31 cellular contexts compared by ENCODE assay signal in the genomic region with DNA sequence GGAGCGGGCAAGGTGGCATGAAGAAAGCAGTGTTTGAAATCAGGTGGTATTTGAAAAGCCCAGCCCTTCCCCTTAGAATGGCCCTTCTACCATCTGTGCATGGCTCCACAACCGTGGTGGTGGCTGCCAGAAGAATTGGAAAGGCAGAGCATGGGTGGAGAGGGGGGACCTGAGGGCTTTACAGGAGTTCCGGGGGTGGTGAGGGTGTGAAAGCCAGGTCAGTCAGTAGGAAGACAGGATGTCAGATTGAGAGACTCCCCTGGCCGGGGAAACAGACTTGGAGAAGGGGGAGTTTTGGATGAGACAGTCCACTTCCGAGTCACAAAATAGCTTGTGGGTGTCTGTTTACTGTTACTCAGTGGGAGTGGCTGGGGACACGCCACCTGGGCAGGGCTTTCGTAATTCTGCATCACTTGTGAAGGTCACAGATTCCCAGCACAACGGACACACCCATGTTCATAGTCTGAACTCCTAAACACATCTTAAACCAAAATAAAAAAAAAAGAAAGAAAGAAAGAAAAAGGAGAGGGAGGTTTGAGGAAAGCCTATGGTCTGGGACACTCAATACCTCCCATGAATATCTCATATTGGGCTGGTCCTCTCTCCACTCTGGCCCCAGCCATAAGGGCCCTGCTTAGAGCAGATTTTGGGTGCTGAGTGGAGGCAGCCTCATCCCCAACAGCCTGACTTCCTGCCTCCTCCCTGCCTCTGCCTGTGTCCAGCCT. TPM values are rescaled to one million over a fixed set of nuclear protein-coding genes. Genes with fewer than 3 reads are reported as not detected.
DNase-seq lines count a peak whose midpoint lies in the region; ATAC-seq, FAIRE-seq and TF ChIP-seq lines count a peak whose summit lies in the region.
"Had no signal": no experiment of that assay in that cellular context is flagged by ENCODE, and none has a peak within 500 bp of the region (broad histone marks: within the 10 kb centered on the region; RNA-seq: fewer than 3 reads in every experiment).

No MANE protein-coding gene starts in this region.

- FAIRE-seq in GM12878 (lab: Jason Lieb, UNC) (no peak), HepG2 (lab: Jason Lieb, UNC) (no peak)
- FAIRE-seq: GM12892, H54 had no signal

- no peak overlapping the region for H3K27ac Mint-ChIP-seq in stimulated activated memory B cell treated with anti-CD40 and anti-IgM and Interleukin-4, amounts not matched to agents 10 μg/mL and 1 μg/mL and 100 μg/mL, for 72 hours
- H3K27ac Mint-ChIP-seq: activated CD4-positive, alpha-beta memory T cell treated with anti-CD3 and anti-CD28 coated beads, Interleukin-2, amount 10 ng/mL, durations not matched to agents 7 days and 5 days; activated naive CD4-positive, alpha-beta T cell treated with anti-CD3 and anti-CD28 coated beads, Interleukin-2, amount 50 U/mL, for 24 hours; brain; immature natural killer cell; natural killer cell; stimulated activated naive CD8-positive, alpha-beta T cell treated with anti-CD3 and anti-CD28 coated beads, Interleukin-15, Interleukin-2, amounts not matched to agents 100 ng/mL and 50 ng/mL, for 24 hours had no signal

- no peaks in the 10 kb centered on the region for H3K36me3 Mint-ChIP-seq in stimulated activated memory B cell treated with anti-CD40 and anti-IgM and Interleukin-4, amounts not matched to agents 10 μg/mL and 1 μg/mL and 100 μg/mL, for 72 hours
- H3K36me3 Mint-ChIP-seq: activated naive CD4-positive, alpha-beta T cell treated with anti-CD3 and anti-CD28 coated beads, Interleukin-2, amount 50 U/mL, for 24 hours; brain; CD8-positive, alpha-beta memory T cell; immature natural killer cell; natural killer cell had no signal

- no peaks in the 10 kb centered on the region for H4K20me1 ChIP-seq in GM12878 (ENCODE audit: control insufficient read depth, insufficient read depth)
- H4K20me1 ChIP-seq in HepG2 (ENCODE audit: insufficient read depth, low read length): no peaks in the 10 kb centered on the region

- no peak overlapping the region for H3K4me3 ChIP-seq in MG63
- H3K4me3 ChIP-seq in GM12878: no peak overlapping the region
- no peak overlapping the region for H3K4me3 ChIP-seq in HepG2 (replicated peaks in 1 of 3; ENCODE audit: insufficient read depth in 1 of 3, low read depth in 2 of 3, low read length in 3 of 3)
- H3K4me3 ChIP-seq in gastrocnemius medialis: no peak overlapping the region
- H3K4me3 ChIP-seq: thoracic aorta, vagina had no signal

- POLR2A ChIA-PET in GM12878 (lab: Charles Lee) (no interaction called here), HepG2 (lab: Yijun Ruan, JAX) (no interaction called here)

- H3K4me3 Mint-ChIP-seq in stimulated activated memory B cell treated with anti-CD40 and anti-IgM and Interleukin-4, amounts not matched to agents 10 μg/mL and 1 μg/mL and 100 μg/mL, for 72 hours: no peak overlapping the region
- H3K4me3 Mint-ChIP-seq: activated CD4-positive, alpha-beta memory T cell treated with anti-CD3 and anti-CD28 coated beads, Interleukin-2, amount 10 ng/mL, durations not matched to agents 7 days and 5 days; activated naive CD4-positive, alpha-beta T cell treated with anti-CD3 and anti-CD28 coated beads, Interleukin-2, amount 50 U/mL, for 24 hours; brain; CD8-positive, alpha-beta memory T cell; immature natural killer cell; natural killer cell; stimulated activated naive CD8-positive, alpha-beta T cell treated with anti-CD3 and anti-CD28 coated beads, Interleukin-15, Interleukin-2, amounts not matched to agents 100 ng/mL and 50 ng/mL, for 24 hours had no signal

- in situ Hi-C loops in GM12878 (cut with MboI): no loop called here
- in situ Hi-C loops in HepG2 (cut with HindIII; ENCODE audit: extremely low pct_ligation_motif_present, low pct_unique_long_range_greater_than_20kb): no loop called here
- in situ Hi-C loops in gastrocnemius medialis (cut with MboI; ENCODE audit: low sequenced_read_pairs in 4 of 4): no loop called here

- H3K9me3 ChIP-seq in MG63: no peaks in the 10 kb centered on the region
- no peaks in the 10 kb centered on the region for H3K9me3 ChIP-seq in GM12878 (replicated peaks; ENCODE audit: control insufficient read depth, insufficient read depth, low read length)
- H3K9me3 ChIP-seq in HepG2 (ENCODE audit: low read length): no peaks in the 10 kb centered on the region
- no peaks in the 10 kb centered on the region for H3K9me3 ChIP-seq in gastrocnemius medialis
- H3K9me3 ChIP-seq: thoracic aorta, vagina had no signal

- no peaks in the 10 kb centered on the region for H3K36me3 ChIP-seq in MG63
- no peaks in the 10 kb centered on the region for H3K36me3 ChIP-seq in GM12878 (ENCODE audit: control insufficient read depth in 2 of 2, insufficient read depth in 2 of 2, low read length in 1 of 2)
- no peaks in the 10 kb centered on the region for H3K36me3 ChIP-seq in HepG2 (replicated peaks in 1 of 2; ENCODE audit: control insufficient read depth in 1 of 2, insufficient read depth in 2 of 2, low read length in 2 of 2)
- no peaks in the 10 kb centered on the region for H3K36me3 ChIP-seq in gastrocnemius medialis
- H3K36me3 ChIP-seq: thoracic aorta, vagina had no signal

- H3K27me3 Mint-ChIP-seq in stimulated activated memory B cell treated with anti-CD40 and anti-IgM and Interleukin-4, amounts not matched to agents 10 μg/mL and 1 μg/mL and 100 μg/mL, for 72 hours: peaks cover 45% of the 10 kb centered on the region
- H3K27me3 Mint-ChIP-seq: activated naive CD4-positive, alpha-beta T cell treated with anti-CD3 and anti-CD28 coated beads, Interleukin-2, amount 50 U/mL, for 24 hours had no signal

- CTCF ChIA-PET in GM12878 (lab: Yijun Ruan, JAX) (interaction anchor here (1.2 kb wide), 1 partner anchor 28 kb away, joined by 4 read pairs; no protein-coding TSS in a partner anchor), HepG2 (lab: Yijun Ruan, JAX; ENCODE audit: low intra/inter-chr PET ratio, low total read pairs) (no interaction called here)

- H3K9me3 Mint-ChIP-seq in stimulated activated memory B cell treated with anti-CD40 and anti-IgM and Interleukin-4, amounts not matched to agents 10 μg/mL and 1 μg/mL and 100 μg/mL, for 72 hours: no peaks in the 10 kb centered on the region
- H3K9me3 Mint-ChIP-seq: activated CD4-positive, alpha-beta memory T cell treated with anti-CD3 and anti-CD28 coated beads, Interleukin-2, amount 10 ng/mL, durations not matched to agents 7 days and 5 days; activated naive CD4-positive, alpha-beta T cell treated with anti-CD3 and anti-CD28 coated beads, Interleukin-2, amount 50 U/mL, for 24 hours; brain; CD8-positive, alpha-beta memory T cell; immature natural killer cell; natural killer cell; stimulated activated naive CD8-positive, alpha-beta T cell treated with anti-CD3 and anti-CD28 coated beads, Interleukin-15, Interleukin-2, amounts not matched to agents 100 ng/mL and 50 ng/mL, for 24 hours had no signal

- H3K9ac ChIP-seq in GM12878 (ENCODE audit: control insufficient read depth, insufficient read depth, low read length) (no peak overlapping the region), HepG2 (ENCODE audit: insufficient read depth, low read depth, low read length) (no peak overlapping the region)

- BruUV-seq in GM12878 (replicated peaks; lab: Mats Ljungman, UMichigan) (no TSS peak), HepG2 (replicated peaks; lab: Mats Ljungman, UMichigan) (no TSS peak)

- no peak for TF ChIP-seq EP300 in GM12878 (IDR thresholded peaks at IDR 0.05; ENCODE audit: borderline replicate concordance in 1 of 2, control insufficient read depth in 1 of 2, low read depth in 2 of 2, low read length in 2 of 2)
- no peak for TF ChIP-seq EP300 in HepG2 (IDR thresholded peaks at IDR 0.05; ENCODE audit: low read depth in 2 of 2, low read length in 2 of 2)
- no peak for TF ChIP-seq EP300 in HepG2 (CRISPR knock-in tag; IDR thresholded peaks at IDR 0.05; ENCODE audit: borderline replicate concordance)

- TF ChIP-seq CTCF in GM12878 (IDR thresholded peaks at IDR 0.05 in 2 of 3, conservative IDR thresholded peaks at IDR 0.05 in 1 of 3; ENCODE audit: control insufficient read depth in 2 of 3, extremely low read depth in 1 of 3, insufficient read depth in 1 of 3, low read depth in 3 of 3, low read length in 3 of 3): no peak
- no peak for TF ChIP-seq CTCF in HepG2 (CRISPR knock-in tag; IDR thresholded peaks at IDR 0.05)
- TF ChIP-seq CTCF in gastrocnemius medialis (IDR thresholded peaks at IDR 0.05 in 4 of 5, conservative IDR thresholded peaks at IDR 0.05 in 1 of 5): no peak

- H3K27ac ChIP-seq in GM12878 (ENCODE audit: control insufficient read depth, insufficient read depth): no peak overlapping the region
- no peak overlapping the region for H3K27ac ChIP-seq in HepG2 (ENCODE audit: extremely low read length, insufficient read depth, low read length)
- H3K27ac ChIP-seq in gastrocnemius medialis: peak overlapping the region in 1 of 4 donors; percentile 37
- H3K27ac ChIP-seq: thoracic aorta, vagina had no signal

- SMC1A ChIA-PET in GM12878 (lab: Charles Lee; ENCODE audit: uncharacterized antibody, unreplicated experiment): no interaction called here

- 32% methylated on average over 8 of the region's 8 CpGs for WGBS in GM12878 (ENCODE audit: insufficient coverage, insufficient replicate concordance, low lambda C conversion rate, missing lambda C conversion rate)
- WGBS in HepG2 (ENCODE audit: low lambda C conversion rate): 14% methylated on average over 8 of the region's 8 CpGs

- no peak for TF ChIP-seq POLR2A in GM12878 (IDR thresholded peaks at IDR 0.05; ENCODE audit: low read depth, low read length)
- TF ChIP-seq POLR2A in HepG2 (IDR thresholded peaks at IDR 0.05; ENCODE audit: insufficient read depth in 1 of 2, low read depth in 2 of 2, low read length in 2 of 2): no peak
- TF ChIP-seq POLR2A in gastrocnemius medialis (IDR thresholded peaks at IDR 0.05): no peak

- no peaks in the 10 kb centered on the region for H3K79me2 ChIP-seq in GM12878 (ENCODE audit: control insufficient read depth, insufficient read depth, low read length)
- H3K79me2 ChIP-seq in HepG2 (ENCODE audit: insufficient read depth, low read length): no peaks in the 10 kb centered on the region

- H3K4me2 ChIP-seq in GM12878 (ENCODE audit: control insufficient read depth, insufficient read depth) (no peak overlapping the region), HepG2 (ENCODE audit: low read depth, low read length) (no peak overlapping the region; the same call in 1 of the 2 replicates)

- peak; percentile 22 for DNase-seq in MG63
- no peak for DNase-seq in GM12878 (ENCODE audit: low read depth, low spot score)
- DNase-seq in HepG2 (ENCODE audit: low spot score): no peak
- peak; percentile 23 to 34 for DNase-seq in gastrocnemius medialis
- no peak for DNase-seq in NCI-H1930 (lab: John Stamatoyannopoulos, UW)
- DNase-seq in DMS53 treated with DMSO at 0.1 percent for 48 hours (lab: John Stamatoyannopoulos, UW; ENCODE audit: unreplicated experiment): no peak
- DNase-seq: activated CD4-positive, alpha-beta memory T cell treated with anti-CD3 and anti-CD28 coated beads, Interleukin-2, amount 10 ng/mL, durations not matched to agents 7 days and 5 days; amniotic stem cell; CD8-positive, alpha-beta memory T cell; DMS153; effector CD4-positive, alpha-beta T cell; immature natural killer cell; KG1; natural killer cell; NCI-H2029; NCI-H524 treated with DMSO at 0.1 percent for 48 hours; Right ventricle myocardium superior; T-helper 2 cell had no signal

- TF ChIP-seq RAD21 in GM12878 (IDR thresholded peaks at IDR 0.05; ENCODE audit: insufficient read depth, low read depth, low read length) (no peak), HepG2 (CRISPR knock-in tag; IDR thresholded peaks at IDR 0.05) (no peak)

- H2AFZ ChIP-seq in GM12878 (ENCODE audit: control insufficient read depth, low read depth, low read length) (no peak overlapping the region), HepG2 (ENCODE audit: low read length) (no peak overlapping the region)

- RAD21 ChIA-PET in GM12878 (lab: Charles Lee; ENCODE audit: unreplicated experiment): no interaction called here

- H3K4me1 ChIP-seq in GM12878 (ENCODE audit: control insufficient read depth, insufficient read depth, low read length): no peaks in the 10 kb centered on the region
- H3K4me1 ChIP-seq in HepG2 (ENCODE audit: insufficient read depth, low read length): peaks cover 10% of the 10 kb centered on the region
- H3K4me1 ChIP-seq in gastrocnemius medialis: peaks cover 0 to 17% of the 10 kb centered on the region in 2 donors
- H3K4me1 ChIP-seq: vagina had no signal

- H3K4me1 Mint-ChIP-seq in stimulated activated memory B cell treated with anti-CD40 and anti-IgM and Interleukin-4, amounts not matched to agents 10 μg/mL and 1 μg/mL and 100 μg/mL, for 72 hours: peaks cover 12% of the 10 kb centered on the region
- H3K4me1 Mint-ChIP-seq: activated naive CD4-positive, alpha-beta T cell treated with anti-CD3 and anti-CD28 coated beads, Interleukin-2, amount 50 U/mL, for 24 hours; brain; immature natural killer cell had no signal

- intact Hi-C loops in GM12878 (cut with micrococcal nuclease; ENCODE audit: unreplicated experiment) (no loop called here), HepG2 (cut with micrococcal nuclease; ENCODE audit: unreplicated experiment) (no loop called here), gastrocnemius medialis (cut with DNase I; ENCODE audit: low total_unique reads) (no loop called here)

- H3K27me3 ChIP-seq in MG63 (no peaks in the 10 kb centered on the region), GM12878 (replicated peaks in 1 of 2; ENCODE audit: control insufficient read depth in 2 of 2, insufficient read depth in 2 of 2, low read length in 1 of 2) (peaks cover 0 to 2% of the 10 kb centered on the region in 2 experiments; a peak in 1 of 4 replicates), HepG2 (ENCODE audit: control insufficient read depth in 1 of 2, insufficient read depth in 2 of 2, low read length in 2 of 2) (peaks cover 4 to 25% of the 10 kb centered on the region in 2 experiments; a peak in 4 of 5 replicates), gastrocnemius medialis (no peaks in the 10 kb centered on the region)
- H3K27me3 ChIP-seq: vagina had no signal

- ATAC-seq in GM12878 (no peak), HepG2 (no peak), gastrocnemius medialis (peak in 1 of 2 donors; percentile 38)
- no peak for ATAC-seq in stimulated activated memory B cell treated with anti-CD40 and anti-IgM and Interleukin-4, amounts not matched to agents 10 μg/mL and 1 μg/mL and 100 μg/mL, for 72 hours
- ATAC-seq: left lobe of liver, natural killer cell had no signal

RNA-seq across cellular contexts. Expression of gene SMIM35, which starts 24.4 kb away (rescaled TPM):
- not detected in 2 replicates for total RNA-seq in MG63 (2014; rRNA removed; shearing (Covaris generic); ENCODE audit: low replicate concordance)
- total RNA-seq in GM12878 (2013; cell fraction: nucleolus; rRNA removed): 0.27 and 0.65 TPM in 2 replicates
- not detected in 2 replicates for total RNA-seq in GM12878 (2014; rRNA removed)
- not detected in 2 replicates for total RNA-seq in GM12878 (2014; rRNA removed; fragmentation: Illumina TruSeq; extraction: Trizol)
- total RNA-seq in GM12878 (2021): not detected in 2 replicates
- not detected for polyA plus RNA-seq in GM12878 (2011; ENCODE audit: low read depth)
- 0.82 and 1.1 TPM in 2 replicates for polyA plus RNA-seq in GM12878 (2011; rRNA removed)
- 0.42 and 0.52 TPM in 2 replicates for polyA plus RNA-seq in GM12878 (2011; cell fraction: cytosol; rRNA removed)
- polyA plus RNA-seq in GM12878 (2011; cell fraction: nucleus; rRNA removed): 1.3 TPM in 2 replicates
- 0.07 and 0.12 TPM in 2 replicates for polyA plus RNA-seq in GM12878 (2012)
- 0.12 TPM in 1 of 2 replicates, not detected in the other for polyA plus RNA-seq in GM12878 (2014; fragmentation: Illumina TruSeq; extraction: Trizol)
- polyA plus RNA-seq in GM12878 (2014; fragmentation: Nextera tagmentation; extraction: Ambion mirVana): under 1 TPM; 0.02 to 0.03 TPM
- polyA plus RNA-seq in GM12878 (2014; rRNA removed): 0.05 TPM in 1 of 2 replicates, not detected in the other
- not detected for polyA plus RNA-seq in GM12878 (2016; fragmentation: Nextera tagmentation; extraction: Ambion mirVana)
- 0.36 and 0.59 TPM in 2 replicates for polyA minus RNA-seq in GM12878 (2011; rRNA and poly(A)+ RNA removed)
- polyA minus RNA-seq in GM12878 (2011; cell fraction: cytosol; rRNA and poly(A)+ RNA removed): 0.21 TPM in 1 of 2 replicates, not detected in the other
- polyA minus RNA-seq in GM12878 (2011; cell fraction: nucleus; rRNA and poly(A)+ RNA removed): 0.12 and 0.48 TPM in 2 replicates
- not detected in 2 replicates for total RNA-seq in HepG2 (2016; rRNA removed; fragmentation: Illumina TruSeq; extraction: Trizol)
- total RNA-seq in HepG2 (2016; cell fraction: cytosol; rRNA removed; fragmentation: Illumina TruSeq; extraction: Trizol; ENCODE audit: low read depth): not detected in 2 replicates
- not detected in 2 replicates for total RNA-seq in HepG2 (2016; cell fraction: insoluble cytoplasmic fraction; rRNA removed; fragmentation: Illumina TruSeq; extraction: Trizol)
- total RNA-seq in HepG2 (2016; cell fraction: membrane; rRNA removed; fragmentation: Illumina TruSeq; extraction: Trizol): not detected in 2 replicates
- not detected in 2 replicates for total RNA-seq in HepG2 (2016; cell fraction: nucleus; rRNA removed; fragmentation: Illumina TruSeq; extraction: Trizol)
- polyA plus RNA-seq in HepG2 (2011; rRNA removed): 0.04 TPM in 1 of 2 replicates, not detected in the other
- 0.01 TPM in 1 of 2 replicates, not detected in the other for polyA plus RNA-seq in HepG2 (2011; cell fraction: cytosol; rRNA removed)
- polyA plus RNA-seq in HepG2 (2011; cell fraction: nucleus; rRNA removed): 0.05 TPM in 2 replicates
- polyA plus RNA-seq in HepG2 (2012): not detected in 2 replicates
- not detected in 2 replicates for polyA plus RNA-seq in HepG2 (2016; cell fraction: cytosol; fragmentation: Illumina TruSeq; extraction: Trizol; ENCODE audit: low read depth)
- not detected in 2 replicates for polyA plus RNA-seq in HepG2 (2016; cell fraction: insoluble cytoplasmic fraction; fragmentation: Illumina TruSeq; extraction: Trizol; ENCODE audit: low read depth)
- polyA plus RNA-seq in HepG2 (2016; cell fraction: membrane; fragmentation: Illumina TruSeq; extraction: Trizol; ENCODE audit: low read depth): not detected in 2 replicates
- not detected in 2 replicates for polyA plus RNA-seq in HepG2 (2016; cell fraction: nucleus; fragmentation: Illumina TruSeq; extraction: Trizol; ENCODE audit: insufficient read depth, low read depth)
- 0.04 TPM in 1 of 2 replicates, not detected in the other for polyA minus RNA-seq in HepG2 (2011; rRNA and poly(A)+ RNA removed; ENCODE audit: low replicate concordance)
- not detected in 2 replicates for polyA minus RNA-seq in HepG2 (2011; cell fraction: cytosol; rRNA and poly(A)+ RNA removed)
- polyA minus RNA-seq in HepG2 (2011; cell fraction: nucleus; rRNA and poly(A)+ RNA removed): not detected in 2 replicates
- total RNA-seq in gastrocnemius medialis: not detected
- total RNA-seq: osteoblast, Right ventricle myocardium superior, thoracic aorta, vagina had no signal
- polyA plus RNA-seq: AG04450, BJ had no signal

RNA-seq across cellular contexts. Expression of gene TMPRSS4, which starts 34.3 kb away (rescaled TPM):
- total RNA-seq in MG63 (2014; rRNA removed; shearing (Covaris generic); ENCODE audit: low replicate concordance): not detected in 2 replicates
- total RNA-seq in GM12878 (2013; cell fraction: nucleolus; rRNA removed): 0.10 TPM in 1 of 2 replicates, not detected in the other
- total RNA-seq in GM12878 (2014; rRNA removed): 0.05 TPM in 1 of 2 replicates, not detected in the other
- not detected in 2 replicates for total RNA-seq in GM12878 (2014; rRNA removed; fragmentation: Illumina TruSeq; extraction: Trizol)
- total RNA-seq in GM12878 (2021): 0.26 TPM in 1 of 2 replicates, not detected in the other
- not detected for polyA plus RNA-seq in GM12878 (2011; ENCODE audit: low read depth)
- 0.01 and 0.14 TPM in 2 replicates for polyA plus RNA-seq in GM12878 (2011; rRNA removed)
- 0.10 and 0.15 TPM in 2 replicates for polyA plus RNA-seq in GM12878 (2011; cell fraction: cytosol; rRNA removed)
- 0.19 TPM in 1 of 2 replicates, not detected in the other for polyA plus RNA-seq in GM12878 (2011; cell fraction: nucleus; rRNA removed)
- not detected in 2 replicates for polyA plus RNA-seq in GM12878 (2012)
- not detected in 2 replicates for polyA plus RNA-seq in GM12878 (2014; fragmentation: Illumina TruSeq; extraction: Trizol)
- not detected for polyA plus RNA-seq in GM12878 (2014; fragmentation: Nextera tagmentation; extraction: Ambion mirVana)
- polyA plus RNA-seq in GM12878 (2014; rRNA removed): not detected in 2 replicates
- not detected for polyA plus RNA-seq in GM12878 (2016; fragmentation: Nextera tagmentation; extraction: Ambion mirVana)
- 0.15 and 2.2 TPM in 2 replicates for polyA minus RNA-seq in GM12878 (2011; rRNA and poly(A)+ RNA removed)
- polyA minus RNA-seq in GM12878 (2011; cell fraction: cytosol; rRNA and poly(A)+ RNA removed): not detected in 2 replicates
- polyA minus RNA-seq in GM12878 (2011; cell fraction: nucleus; rRNA and poly(A)+ RNA removed): not detected in 2 replicates
- total RNA-seq in HepG2 (2016; rRNA removed; fragmentation: Illumina TruSeq; extraction: Trizol): not detected in 2 replicates
- total RNA-seq in HepG2 (2016; cell fraction: cytosol; rRNA removed; fragmentation: Illumina TruSeq; extraction: Trizol; ENCODE audit: low read depth): not detected in 2 replicates
- total RNA-seq in HepG2 (2016; cell fraction: insoluble cytoplasmic fraction; rRNA removed; fragmentation: Illumina TruSeq; extraction: Trizol): not detected in 2 replicates
- not detected in 2 replicates for total RNA-seq in HepG2 (2016; cell fraction: membrane; rRNA removed; fragmentation: Illumina TruSeq; extraction: Trizol)
- not detected in 2 replicates for total RNA-seq in HepG2 (2016; cell fraction: nucleus; rRNA removed; fragmentation: Illumina TruSeq; extraction: Trizol)
- 0.18 and 0.32 TPM in 2 replicates for polyA plus RNA-seq in HepG2 (2011; rRNA removed)
- 0.06 and 0.09 TPM in 2 replicates for polyA plus RNA-seq in HepG2 (2011; cell fraction: cytosol; rRNA removed)
- 0.17 and 0.29 TPM in 2 replicates for polyA plus RNA-seq in HepG2 (2011; cell fraction: nucleus; rRNA removed)
- 0.27 and 0.35 TPM in 2 replicates for polyA plus RNA-seq in HepG2 (2012)
- polyA plus RNA-seq in HepG2 (2016; cell fraction: cytosol; fragmentation: Illumina TruSeq; extraction: Trizol; ENCODE audit: low read depth): not detected in 2 replicates
- polyA plus RNA-seq in HepG2 (2016; cell fraction: insoluble cytoplasmic fraction; fragmentation: Illumina TruSeq; extraction: Trizol; ENCODE audit: low read depth): not detected in 2 replicates
- polyA plus RNA-seq in HepG2 (2016; cell fraction: membrane; fragmentation: Illumina TruSeq; extraction: Trizol; ENCODE audit: low read depth): not detected in 2 replicates
- polyA plus RNA-seq in HepG2 (2016; cell fraction: nucleus; fragmentation: Illumina TruSeq; extraction: Trizol; ENCODE audit: insufficient read depth, low read depth): not detected in 2 replicates
- polyA minus RNA-seq in HepG2 (2011; rRNA and poly(A)+ RNA removed; ENCODE audit: low replicate concordance): not detected in 2 replicates
- not detected in 2 replicates for polyA minus RNA-seq in HepG2 (2011; cell fraction: cytosol; rRNA and poly(A)+ RNA removed)
- polyA minus RNA-seq in HepG2 (2011; cell fraction: nucleus; rRNA and poly(A)+ RNA removed): 0.25 TPM in 1 of 2 replicates, not detected in the other
- 1 to 10 TPM in 1 of 4 donors, not detected in 3; 1.1 TPM for total RNA-seq in gastrocnemius medialis
- total RNA-seq: CD8-positive, alpha-beta memory T cell; glomerular endothelial cell; left lobe of liver; natural killer cell; osteoblast; Right ventricle myocardium superior had no signal
- polyA plus RNA-seq: AG04450; BJ; CD8-positive, alpha-beta memory T cell; immature natural killer cell had no signal

RNA-seq across cellular contexts. Expression of gene SCN4B, which starts 41.4 kb away (rescaled TPM):
- total RNA-seq in MG63 (2014; rRNA removed; shearing (Covaris generic); ENCODE audit: low replicate concordance): 0.23 and 0.35 TPM in 2 replicates
- total RNA-seq in GM12878 (2013; cell fraction: nucleolus; rRNA removed): 0.10 and 0.32 TPM in 2 replicates
- total RNA-seq in GM12878 (2014; rRNA removed): not detected in 2 replicates
- total RNA-seq in GM12878 (2014; rRNA removed; fragmentation: Illumina TruSeq; extraction: Trizol): not detected in 2 replicates
- total RNA-seq in GM12878 (2021): 0.08 TPM in 1 of 2 replicates, not detected in the other
- polyA plus RNA-seq in GM12878 (2011; ENCODE audit: low read depth): not detected
- 0.49 and 0.55 TPM in 2 replicates for polyA plus RNA-seq in GM12878 (2011; rRNA removed)
- polyA plus RNA-seq in GM12878 (2011; cell fraction: cytosol; rRNA removed): 0.23 and 0.30 TPM in 2 replicates
- 0.47 and 1.3 TPM in 2 replicates for polyA plus RNA-seq in GM12878 (2011; cell fraction: nucleus; rRNA removed)
- 0.03 TPM in 1 of 2 replicates, not detected in the other for polyA plus RNA-seq in GM12878 (2012)
- polyA plus RNA-seq in GM12878 (2014; fragmentation: Illumina TruSeq; extraction: Trizol): 0.01 TPM in 1 of 2 replicates, not detected in the other
- under 1 TPM in 1 of 2 experiments, not detected in 1; 0.04 TPM for polyA plus RNA-seq in GM12878 (2014; fragmentation: Nextera tagmentation; extraction: Ambion mirVana)
- polyA plus RNA-seq in GM12878 (2014; rRNA removed): 0.03 TPM in 1 of 2 replicates, not detected in the other
- polyA plus RNA-seq in GM12878 (2016; fragmentation: Nextera tagmentation; extraction: Ambion mirVana): under 1 TPM; 0.04 to 0.12 TPM
- polyA minus RNA-seq in GM12878 (2011; rRNA and poly(A)+ RNA removed): 0.51 and 0.77 TPM in 2 replicates
- not detected in 2 replicates for polyA minus RNA-seq in GM12878 (2011; cell fraction: cytosol; rRNA and poly(A)+ RNA removed)
- 0.12 and 0.19 TPM in 2 replicates for polyA minus RNA-seq in GM12878 (2011; cell fraction: nucleus; rRNA and poly(A)+ RNA removed)
- total RNA-seq in HepG2 (2016; rRNA removed; fragmentation: Illumina TruSeq; extraction: Trizol): 0.04 TPM in 1 of 2 replicates, not detected in the other
- total RNA-seq in HepG2 (2016; cell fraction: cytosol; rRNA removed; fragmentation: Illumina TruSeq; extraction: Trizol; ENCODE audit: low read depth): not detected in 2 replicates
- total RNA-seq in HepG2 (2016; cell fraction: insoluble cytoplasmic fraction; rRNA removed; fragmentation: Illumina TruSeq; extraction: Trizol): 0.19 TPM in 1 of 2 replicates, not detected in the other
- 0.03 TPM in 1 of 2 replicates, not detected in the other for total RNA-seq in HepG2 (2016; cell fraction: membrane; rRNA removed; fragmentation: Illumina TruSeq; extraction: Trizol)
- total RNA-seq in HepG2 (2016; cell fraction: nucleus; rRNA removed; fragmentation: Illumina TruSeq; extraction: Trizol): not detected in 2 replicates
- polyA plus RNA-seq in HepG2 (2011; rRNA removed): 0.29 and 0.38 TPM in 2 replicates
- polyA plus RNA-seq in HepG2 (2011; cell fraction: cytosol; rRNA removed): 0.13 and 0.19 TPM in 2 replicates
- polyA plus RNA-seq in HepG2 (2011; cell fraction: nucleus; rRNA removed): 0.64 and 0.72 TPM in 2 replicates
- polyA plus RNA-seq in HepG2 (2012): 0.07 TPM in 2 replicates
- polyA plus RNA-seq in HepG2 (2016; cell fraction: cytosol; fragmentation: Illumina TruSeq; extraction: Trizol; ENCODE audit: low read depth): not detected in 2 replicates
- 0.20 TPM in 1 of 2 replicates, not detected in the other for polyA plus RNA-seq in HepG2 (2016; cell fraction: insoluble cytoplasmic fraction; fragmentation: Illumina TruSeq; extraction: Trizol; ENCODE audit: low read depth)
- polyA plus RNA-seq in HepG2 (2016; cell fraction: membrane; fragmentation: Illumina TruSeq; extraction: Trizol; ENCODE audit: low read depth): 0.16 TPM in 1 of 2 replicates, not detected in the other
- polyA plus RNA-seq in HepG2 (2016; cell fraction: nucleus; fragmentation: Illumina TruSeq; extraction: Trizol; ENCODE audit: insufficient read depth, low read depth): 0.17 and 0.42 TPM in 2 replicates
- 0.18 TPM in 1 of 2 replicates, not detected in the other for polyA minus RNA-seq in HepG2 (2011; rRNA and poly(A)+ RNA removed; ENCODE audit: low replicate concordance)
- not detected in 2 replicates for polyA minus RNA-seq in HepG2 (2011; cell fraction: cytosol; rRNA and poly(A)+ RNA removed)
- polyA minus RNA-seq in HepG2 (2011; cell fraction: nucleus; rRNA and poly(A)+ RNA removed): 0.39 and 0.75 TPM in 2 replicates
- total RNA-seq in gastrocnemius medialis: 10 to 100 TPM in 1 of 4 donors, 1 to 10 TPM in 3; 3.5 to 16.3 (median 6.5) TPM
- polyA plus RNA-seq: CD8-positive, alpha-beta memory T cell; immature natural killer cell had no signal

Comparison
In these comparisons a context has a peak if more than half of its experiments do, and no peak if none do; other contexts are left out.
1. DNase-seq: peak in MG63 (single experiment) and gastrocnemius medialis (2 of 2); none in GM12878 (single experiment), HepG2 (single experiment), NCI-H1930 (0 of 2) and DMS53 treated with DMSO at 0.1 percent for 48 hours (single experiment).